Comparison of ENCODE assay signal across 9 cellular contexts in the genomic region with DNA sequence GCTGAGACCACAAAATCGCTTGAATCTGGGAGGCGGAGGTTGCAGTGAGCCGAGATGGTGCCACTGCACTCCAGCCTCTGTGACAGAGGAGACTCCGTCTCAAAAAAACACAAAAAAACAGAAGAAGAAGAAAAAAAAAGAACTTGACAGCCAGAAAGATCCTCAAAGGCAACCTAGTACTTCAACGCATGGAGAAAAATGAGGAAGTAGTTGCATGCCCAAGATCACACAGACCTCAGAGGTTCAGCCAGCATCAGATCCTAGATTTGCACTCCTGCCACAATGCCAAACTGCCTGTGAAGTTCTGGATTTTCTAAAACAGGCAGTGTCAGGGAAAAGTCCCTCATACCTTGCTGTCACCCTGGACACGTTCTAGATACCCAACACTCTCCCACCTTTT. TPM values are rescaled to one million over a fixed set of nuclear protein-coding genes. Genes with fewer than 3 reads are reported as not detected.
DNase-seq lines count a peak whose midpoint lies in the region; ATAC-seq and TF ChIP-seq lines count a peak whose summit lies in the region.
"Had no signal": no experiment of that assay in that cellular context is flagged by ENCODE, and none has a peak within 500 bp of the region (broad histone marks: within the 10 kb centered on the region; RNA-seq: fewer than 3 reads in every experiment).

No MANE protein-coding gene starts in this region.

- intact Hi-C loops in mammary epithelial cell (cut with micrococcal nuclease), result no loop called here
- intact Hi-C loops in gastrocnemius medialis (cut with DNase I; ENCODE audit: low total_unique reads), result no loop called here

- H3K4me2 ChIP-seq in OCI-LY1 (ENCODE audit: low read length) (peak overlapping the region; percentile 81), mammary epithelial cell (ENCODE audit: insufficient read depth, low read depth, low read length) (peak overlapping the region; percentile 79), skeletal muscle satellite cell (ENCODE audit: low read length) (peak overlapping the region; percentile 91)

- CTCF ChIA-PET in mammary epithelial cell (lab: Charles Lee; ENCODE audit: low non-redundant PET), result no interaction called here

- no peaks in the 10 kb centered on the region for H3K9me3 Mint-ChIP-seq in activated T-cell treated with anti-CD3 and anti-CD28 coated beads, Interleukin-2, amount 50 U/mL, for 4 hours

- TF ChIP-seq POLR2A in gastrocnemius medialis (IDR thresholded peaks at IDR 0.05), result no peak

- H3K4me3 ChIP-seq in OCI-LY1 (ENCODE audit: low read depth, low read length, poor library complexity, severe bottlenecking) (peak overlapping the region; percentile 82), mammary epithelial cell (replicated peaks in 1 of 3; ENCODE audit: insufficient read depth in 1 of 3, low read depth in 2 of 3, low read length in 3 of 3) (no peak overlapping the region), skeletal muscle satellite cell (ENCODE audit: low read length) (no peak overlapping the region), gastrocnemius medialis (no peak overlapping the region)

- peaks cover 57% of the 10 kb centered on the region for H3K4me1 ChIP-seq in OCI-LY1 (ENCODE audit: insufficient read depth, low read length, severe bottlenecking)
- peaks cover 27% of the 10 kb centered on the region for H3K4me1 ChIP-seq in mammary epithelial cell (ENCODE audit: insufficient read depth, low read length)
- H3K4me1 ChIP-seq in skeletal muscle satellite cell (ENCODE audit: control insufficient read depth, insufficient read depth, low read length), result peaks cover 30% of the 10 kb centered on the region
- peaks cover 40 to 51% of the 10 kb centered on the region in 2 donors for H3K4me1 ChIP-seq in gastrocnemius medialis

- no TSS peak for BruUV-seq in mammary epithelial cell (replicated peaks; lab: Mats Ljungman, UMichigan)

- no peaks in the 10 kb centered on the region for H3K27me3 ChIP-seq in OCI-LY1 (ENCODE audit: insufficient read depth, low read length)
- H3K27me3 ChIP-seq in mammary epithelial cell (ENCODE audit: insufficient read depth, low read length), result no peaks in the 10 kb centered on the region
- no peaks in the 10 kb centered on the region for H3K27me3 ChIP-seq in skeletal muscle satellite cell (ENCODE audit: control insufficient read depth, insufficient read depth, low read length)
- H3K27me3 ChIP-seq in gastrocnemius medialis, result no peaks in the 10 kb centered on the region
- H3K27me3 ChIP-seq: left lung had no signal

- no peak for ATAC-seq in activated T-cell treated with anti-CD3 and anti-CD28 coated beads, Interleukin-2, amount 50 U/mL, for 4 hours
- ATAC-seq in gastrocnemius medialis, result no peak
- ATAC-seq: left lung had no signal

- no peaks in the 10 kb centered on the region for H3K27me3 Mint-ChIP-seq in activated T-cell treated with anti-CD3 and anti-CD28 coated beads, Interleukin-2, amount 50 U/mL, for 4 hours (ENCODE audit: low read depth)

- no peak for DNase-seq in activated T-cell treated with anti-CD3 and anti-CD28 coated beads, Interleukin-2, amount 50 U/mL, for 4 hours
- no peak for DNase-seq in activated T-cell treated with anti-CD3 and anti-CD28 coated beads, Interleukin-2, amount 50 U/mL, for 1 hour
- no peak for DNase-seq in mammary epithelial cell
- DNase-seq in NCI-H510A treated with DMSO at 0.1 percent for 48 hours (lab: John Stamatoyannopoulos, UW), result no peak
- no peak for DNase-seq in stimulated activated CD8-positive, alpha-beta memory T cell treated with anti-CD3 and anti-CD28 coated beads, Interleukin-4, amount 100 ng/mL, for 48 hours
- no peak for DNase-seq in gastrocnemius medialis
- DNase-seq: left lung had no signal

- H3K9me3 ChIP-seq in OCI-LY1 (ENCODE audit: low read length) (no peaks in the 10 kb centered on the region), mammary epithelial cell (replicated peaks; ENCODE audit: insufficient read depth, low read length) (no peaks in the 10 kb centered on the region), skeletal muscle satellite cell (replicated peaks; ENCODE audit: low read length) (no peaks in the 10 kb centered on the region), gastrocnemius medialis (no peaks in the 10 kb centered on the region)
- H3K9me3 ChIP-seq: left lung had no signal

- peak overlapping the region; percentile 66 for H3K27ac ChIP-seq in OCI-LY1 (ENCODE audit: low read depth, low read length, poor library complexity, severe bottlenecking)
- H3K27ac ChIP-seq in mammary epithelial cell (ENCODE audit: insufficient read depth, low read depth, low read length), result no peak overlapping the region
- H3K27ac ChIP-seq in gastrocnemius medialis, result no peak overlapping the region

- peaks cover 32% of the 10 kb centered on the region for H3K79me2 ChIP-seq in OCI-LY1 (ENCODE audit: insufficient read depth, low read length)
- peaks cover 83% of the 10 kb centered on the region for H3K79me2 ChIP-seq in mammary epithelial cell (ENCODE audit: insufficient read depth, low read length)

- in situ Hi-C loops in mammary epithelial cell (cut with MboI; ENCODE audit: low sequenced_read_pairs in 2 of 2) (loop anchor here in 1 of 2 donors (25.0 kb wide), 1 partner anchor 350 kb away; a partner anchor contains a TSS), gastrocnemius medialis (cut with MboI; ENCODE audit: low sequenced_read_pairs in 4 of 4) (loop anchor here (10.0 to 25.0 kb wide), 4 partner anchors 63 to 363 kb away; a partner anchor contains a TSS)

- 67% methylated on average over 4 of the region's 6 CpGs for WGBS in mammary epithelial cell (ENCODE audit: low coverage, missing lambda C conversion rate)

- H3K36me3 Mint-ChIP-seq in activated T-cell treated with anti-CD3 and anti-CD28 coated beads, Interleukin-2, amount 50 U/mL, for 4 hours (ENCODE audit: insufficient read depth), result no peaks in the 10 kb centered on the region

- H4K20me1 ChIP-seq in OCI-LY1 (ENCODE audit: insufficient read depth, low read length), result no peaks in the 10 kb centered on the region
- H4K20me1 ChIP-seq in mammary epithelial cell (ENCODE audit: insufficient read depth, low read length), result no peaks in the 10 kb centered on the region

- H2AFZ ChIP-seq in OCI-LY1 (ENCODE audit: low read length) (no peak overlapping the region), mammary epithelial cell (ENCODE audit: low read depth, low read length) (no peak overlapping the region)

- no peaks in the 10 kb centered on the region for H3F3A ChIP-seq in OCI-LY1 (ENCODE audit: insufficient read depth, low read length)

- H3K9ac ChIP-seq in OCI-LY1 (ENCODE audit: low read length) (peak overlapping the region; percentile 83; the same call in 1 of the 2 replicates), mammary epithelial cell (ENCODE audit: insufficient read depth, low read length) (peak overlapping the region; percentile 16), skeletal muscle satellite cell (ENCODE audit: low read depth, low read length) (no peak overlapping the region)

- peaks cover 50% of the 10 kb centered on the region for H3K4me1 Mint-ChIP-seq in activated T-cell treated with anti-CD3 and anti-CD28 coated beads, Interleukin-2, amount 50 U/mL, for 4 hours (ENCODE audit: low read depth)

- TF ChIP-seq CTCF in OCI-LY1 (IDR thresholded peaks at IDR 0.05; ENCODE audit: low read length), result no peak
- no peak for TF ChIP-seq CTCF in mammary epithelial cell (conservative IDR thresholded peaks at IDR 0.05 in 1 of 2, IDR thresholded peaks at IDR 0.05 in 1 of 2; ENCODE audit: extremely low read depth in 1 of 2, insufficient read depth in 1 of 2, low read depth in 1 of 2, low read length in 2 of 2)
- no peak for TF ChIP-seq CTCF in gastrocnemius medialis (IDR thresholded peaks at IDR 0.05 in 4 of 5, conservative IDR thresholded peaks at IDR 0.05 in 1 of 5)

- H3K36me3 ChIP-seq in OCI-LY1 (ENCODE audit: insufficient read depth, low read length), result no peaks in the 10 kb centered on the region
- no peaks in the 10 kb centered on the region for H3K36me3 ChIP-seq in mammary epithelial cell (ENCODE audit: insufficient read depth, low read length)
- no peaks in the 10 kb centered on the region for H3K36me3 ChIP-seq in skeletal muscle satellite cell (ENCODE audit: insufficient read depth, low read length)
- no peaks in the 10 kb centered on the region for H3K36me3 ChIP-seq in gastrocnemius medialis
- H3K36me3 ChIP-seq: left lung had no signal

- peak overlapping the region; percentile 91 for H3K4me3 Mint-ChIP-seq in activated T-cell treated with anti-CD3 and anti-CD28 coated beads, Interleukin-2, amount 50 U/mL, for 4 hours

- dilution Hi-C loops in mammary epithelial cell (cut with HindIII; ENCODE audit: low sequenced_read_pairs), result loop anchor here (5.0 kb wide), 1 partner anchor 225 kb away; no protein-coding TSS in a partner anchor

- H3K9me2 ChIP-seq in OCI-LY1 (ENCODE audit: low read depth, low read length), result no peaks in the 10 kb centered on the region

RNA-seq across cellular contexts. Expression of a gene that starts 1.5 kb away (rescaled TPM):
- total RNA-seq in activated T-cell treated with anti-CD3 and anti-CD28 coated beads, Interleukin-2, amount 50 U/mL, for 4 hours, result 10 to 100 TPM; 27.3 to 33.7 (median 33.4) TPM
- 10 to 100 TPM; 17.0 to 23.5 TPM for total RNA-seq in mammary epithelial cell
- polyA plus RNA-seq in mammary epithelial cell, result 19.0 TPM
- 10.4 TPM for polyA minus RNA-seq in mammary epithelial cell
- total RNA-seq in skeletal muscle satellite cell (2012; rRNA removed), result 14.2 and 18.3 TPM in 2 replicates
- total RNA-seq in gastrocnemius medialis, result 10 to 100 TPM; 12.6 to 19.9 (median 16.2) TPM

RNA-seq across cellular contexts. Expression of a gene that starts 1.7 kb away (rescaled TPM):
- 1 to 10 TPM; 7.6 to 8.4 (median 8.3) TPM for total RNA-seq in activated T-cell treated with anti-CD3 and anti-CD28 coated beads, Interleukin-2, amount 50 U/mL, for 4 hours
- 10 to 100 TPM; 11.2 to 16.4 TPM for total RNA-seq in mammary epithelial cell
- polyA plus RNA-seq in mammary epithelial cell, result 8.5 TPM
- 11.2 TPM for polyA minus RNA-seq in mammary epithelial cell
- 7.0 and 7.1 TPM in 2 replicates for total RNA-seq in skeletal muscle satellite cell (2012; rRNA removed)
- total RNA-seq in gastrocnemius medialis, result 10 to 100 TPM; 40.1 to 46.4 (median 41.4) TPM

RNA-seq across cellular contexts. Expression of a gene that starts 50.3 kb away (rescaled TPM):
- 10 to 100 TPM; 68.5 to 72.0 (median 70.6) TPM for total RNA-seq in activated T-cell treated with anti-CD3 and anti-CD28 coated beads, Interleukin-2, amount 50 U/mL, for 4 hours
- total RNA-seq in mammary epithelial cell (10 to 100 TPM; 36.3 to 37.5 TPM), gastrocnemius medialis (10 to 100 TPM; 34.7 to 52.3 (median 37.4) TPM)
- polyA plus RNA-seq in mammary epithelial cell, result 38.4 TPM
- polyA minus RNA-seq in mammary epithelial cell, result 34.6 TPM
- total RNA-seq in skeletal muscle satellite cell (2012; rRNA removed), result 37.6 and 46.4 TPM in 2 replicates
